ENCODE assay signal across 8 cellular contexts in the genomic region with DNA sequence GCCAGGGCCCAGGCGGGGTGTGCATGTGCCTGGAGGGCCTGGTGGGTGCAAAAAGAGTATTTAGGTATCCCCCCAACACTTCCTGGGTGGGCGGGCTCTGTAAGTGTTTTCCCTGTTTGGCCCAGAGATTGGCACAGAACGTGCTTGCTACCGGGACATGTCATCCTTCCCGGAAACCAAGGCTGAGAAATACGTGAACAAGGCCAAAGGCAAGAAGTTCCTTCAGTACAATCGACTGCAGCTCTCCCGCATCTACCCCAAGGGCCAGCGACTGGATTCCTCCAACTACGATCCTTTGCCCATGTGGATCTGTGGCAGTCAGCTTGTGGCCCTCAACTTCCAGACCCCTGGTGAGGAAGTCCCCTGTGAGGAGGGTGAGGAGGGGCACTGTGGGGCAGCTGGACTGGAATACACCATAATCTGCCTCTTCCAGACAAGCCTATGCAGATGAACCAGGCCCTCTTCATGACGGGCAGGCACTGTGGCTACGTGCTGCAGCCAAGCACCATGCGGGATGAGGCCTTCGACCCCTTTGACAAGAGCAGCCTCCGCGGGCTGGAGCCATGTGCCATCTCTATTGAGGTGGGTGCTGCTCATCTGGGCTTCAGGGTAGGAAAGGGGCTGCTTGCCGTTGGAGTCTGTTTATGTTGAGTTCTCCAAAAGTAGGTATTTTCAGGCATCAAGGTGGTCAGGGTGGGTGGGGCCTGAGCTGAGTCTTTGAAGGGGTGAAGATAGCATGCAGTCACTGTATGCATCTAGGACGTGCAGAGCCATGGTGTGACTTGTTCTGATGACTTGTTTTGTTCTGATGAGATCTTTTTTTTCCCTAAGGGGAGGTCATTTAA. TPM values are rescaled to one million over a fixed set of nuclear protein-coding genes. Genes with fewer than 3 reads are reported as not detected.
DNase-seq lines count a peak whose midpoint lies in the region; TF ChIP-seq lines count a peak whose summit lies in the region.

No MANE protein-coding gene starts in this region.

- CTCF ChIA-PET in CD8-positive, alpha-beta memory T cell (lab: Charles Lee), result interaction anchor here (0.6 to 3.6 kb wide), 23 partner anchors 8 to 209 kb away, joined by 3 to 49 read pairs (median 5); a partner anchor contains a TSS

- no peaks in the 10 kb centered on the region for H3K27me3 ChIP-seq in CD8-positive, alpha-beta memory T cell (ENCODE audit: insufficient read depth, low read length, poor library complexity, severe bottlenecking)
- H3K27me3 ChIP-seq in prostate gland (replicated peaks; ENCODE audit: insufficient read depth), result no peaks in the 10 kb centered on the region

- no peak for TF ChIP-seq CTCF in glutamatergic neuron (IDR thresholded peaks at IDR 0.05; ENCODE audit: partially characterized antibody, unreplicated experiment)
- no peak for TF ChIP-seq CTCF in prostate gland (IDR thresholded peaks at IDR 0.05)

- TF ChIP-seq POLR2A in prostate gland (IDR thresholded peaks at IDR 0.05), result no peak

- H3K27me3 Mint-ChIP-seq in CD8-positive, alpha-beta memory T cell, result no peaks in the 10 kb centered on the region
- peaks cover 22% of the 10 kb centered on the region for H3K27me3 Mint-ChIP-seq in glutamatergic neuron (ENCODE audit: unreplicated experiment)

- intact Hi-C loops in prostate gland (cut with DNase I), result loop anchor here (1.0 to 10.0 kb wide), 3 partner anchors 60 to 242 kb away; no protein-coding TSS in a partner anchor

- 50% methylated on average over 16 of the region's 18 CpGs for WGBS in prostate gland

- H3K27ac ChIP-seq in CD8-positive, alpha-beta memory T cell (ENCODE audit: low read depth, low read length), result no peak overlapping the region
- H3K27ac ChIP-seq in prostate gland, result peak overlapping the region; percentile 57 to 62

- H3K9me3 Mint-ChIP-seq in CD8-positive, alpha-beta memory T cell, result no peaks in the 10 kb centered on the region
- peaks cover 19% of the 10 kb centered on the region for H3K9me3 Mint-ChIP-seq in glutamatergic neuron (ENCODE audit: unreplicated experiment)

- H3K4me3 Mint-ChIP-seq in CD8-positive, alpha-beta memory T cell, result no peak overlapping the region
- H3K4me3 Mint-ChIP-seq in glutamatergic neuron (ENCODE audit: unreplicated experiment), result no peak overlapping the region

- no peak for DNase-seq in CD8-positive, alpha-beta memory T cell
- DNase-seq in activated CD8-positive, alpha-beta memory T cell treated with anti-CD3 and anti-CD28 coated beads, Interleukin-2, amount 50 U/mL, for 48 hours, result peak; percentile 51
- DNase-seq in glutamatergic neuron, result no peak
- no peak for DNase-seq in prostate gland (ENCODE audit: low spot score)
- no peak for DNase-seq in occipital lobe (lab: John Stamatoyannopoulos, UW)
- no peak for DNase-seq in DMS53 treated with DMSO at 0.1 percent for 48 hours (lab: John Stamatoyannopoulos, UW; ENCODE audit: unreplicated experiment)
- no peak for DNase-seq in NCI-H1105 (lab: John Stamatoyannopoulos, UW)
- DNase-seq in central memory CD4-positive, alpha-beta T cell, result no peak

- H3K36me3 Mint-ChIP-seq in CD8-positive, alpha-beta memory T cell, result peaks cover 0 to 97% (median 22%) of the 10 kb centered on the region in 3 donors
- H3K36me3 Mint-ChIP-seq in glutamatergic neuron (ENCODE audit: unreplicated experiment), result peaks cover 4% of the 10 kb centered on the region

- H3K36me3 ChIP-seq in CD8-positive, alpha-beta memory T cell (ENCODE audit: insufficient read depth, low read length), result peaks cover 75% of the 10 kb centered on the region
- H3K36me3 ChIP-seq in prostate gland, result peaks cover 26 to 28% of the 10 kb centered on the region in 2 donors

- peaks cover 4% of the 10 kb centered on the region for H3K4me1 ChIP-seq in CD8-positive, alpha-beta memory T cell (ENCODE audit: insufficient read depth, low read length)
- H3K4me1 ChIP-seq in prostate gland (replicated peaks), result no peaks in the 10 kb centered on the region

- POLR2A ChIA-PET in CD8-positive, alpha-beta memory T cell (lab: Charles Lee), result interaction anchor here (0.7 to 1.6 kb wide), 3 partner anchors 30 to 168 kb away, joined by 3 to 5 read pairs (median 5); a partner anchor contains a TSS

- H3K4me1 Mint-ChIP-seq in CD8-positive, alpha-beta memory T cell, result peaks cover 29 to 39% (median 33%) of the 10 kb centered on the region in 3 donors
- peaks cover 5% of the 10 kb centered on the region for H3K4me1 Mint-ChIP-seq in glutamatergic neuron (ENCODE audit: low read depth, unreplicated experiment)

- peak overlapping the region; percentile 72 to 98 (median 82) for H3K27ac Mint-ChIP-seq in CD8-positive, alpha-beta memory T cell
- peak overlapping the region; percentile 91 for H3K27ac Mint-ChIP-seq in glutamatergic neuron (ENCODE audit: unreplicated experiment)

- no peak overlapping the region for H3K4me3 ChIP-seq in CD8-positive, alpha-beta memory T cell (ENCODE audit: low read length)
- no peak overlapping the region for H3K4me3 ChIP-seq in prostate gland

- no peaks in the 10 kb centered on the region for H3K9me3 ChIP-seq in CD8-positive, alpha-beta memory T cell (ENCODE audit: low read length)
- no peaks in the 10 kb centered on the region for H3K9me3 ChIP-seq in prostate gland

RNA-seq across cellular contexts. Expression of a gene that starts 35.2 kb away (rescaled TPM):
- total RNA-seq in CD8-positive, alpha-beta memory T cell, result 100 to 1,000 TPM; 104 to 108 TPM
- polyA plus RNA-seq in CD8-positive, alpha-beta memory T cell, result 73.5 TPM
- total RNA-seq in glutamatergic neuron (ENCODE audit: unreplicated experiment) (458 TPM), prostate gland (100 to 1,000 TPM in 1 of 2 donors, 10 to 100 TPM in 1; 67.9 to 129 TPM), occipital lobe (92.2 TPM)
